Comparison of ENCODE assay signal across 1 cellular context in genomic region chr19:40305403-40305802, GRCh38.
TF ChIP-seq lines count a peak whose summit lies in the region.

No MANE protein-coding gene starts in this region.

TF ChIP-seq in GM12878, 131 proteins besides CTCF, POLR2A, EP300 and RAD21 (continued from another document):
- TF ChIP-seq REST (IDR thresholded peaks at IDR 0.05; ENCODE audit: low read depth, low read length) (no peak), KLF5 (IDR thresholded peaks at IDR 0.05; ENCODE audit: partially characterized antibody) (no peak), FOXM1 (IDR thresholded peaks at IDR 0.05; ENCODE audit: low read depth, low read length) (0 out of 2 replicates have a peak, but pooled peaks have one; percentile 56), POU2F2 (IDR thresholded peaks at IDR 0.05; ENCODE audit: borderline replicate concordance, low read depth, low read length) (no peak), ETV6 (conservative IDR thresholded peaks at IDR 0.05 in 1 of 2, IDR thresholded peaks at IDR 0.05 in 1 of 2; ENCODE audit: borderline replicate concordance in 1 of 2, low read depth in 1 of 2) (no peak), SMC3 (IDR thresholded peaks at IDR 0.05; ENCODE audit: borderline replicate concordance, low read length) (peak; percentile 93), TAF1 (IDR thresholded peaks at IDR 0.05; ENCODE audit: borderline replicate concordance, low read depth, low read length) (no peak), RUNX3 (IDR thresholded peaks at IDR 0.05; ENCODE audit: low read length) (peak; percentile 15; the same call in 1 of the 2 replicates), YY1 (IDR thresholded peaks at IDR 0.05; ENCODE audit: low read depth, low read length) (peak; percentile 57; the same call in 1 of the 2 replicates)
